In the genomic region with DNA sequence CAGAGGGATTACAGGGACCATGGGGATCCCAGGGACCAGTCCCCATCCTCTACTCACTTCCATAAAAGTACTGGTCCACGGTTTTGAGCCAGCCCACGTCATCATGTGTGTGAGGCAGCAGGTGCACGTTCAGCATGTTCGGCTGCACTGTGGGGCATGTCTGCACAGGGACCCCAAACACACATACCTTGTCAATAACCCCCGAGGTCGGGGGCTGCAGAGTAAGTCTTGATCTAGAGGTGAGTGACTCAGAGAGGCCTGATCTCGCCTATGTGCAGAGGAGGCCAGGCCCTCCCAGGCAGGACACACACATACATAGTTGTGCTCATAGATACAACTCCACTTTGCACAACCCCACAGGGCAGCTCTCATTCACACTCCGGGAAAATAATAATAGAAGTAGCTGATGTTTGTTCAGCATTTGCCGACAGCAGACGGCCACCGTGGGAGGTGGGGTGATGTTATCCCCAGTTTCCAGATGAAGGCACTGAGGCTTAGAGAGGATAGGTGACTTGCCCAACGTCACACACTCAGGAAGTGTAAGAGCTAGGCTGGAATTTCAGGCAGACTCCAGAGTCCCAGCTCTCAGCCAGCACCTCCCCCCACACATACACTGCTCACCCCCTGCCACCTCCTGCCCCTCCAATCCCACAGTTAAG, we compare ENCODE assay signal across 9 cellular contexts. TPM values are rescaled to one million over a fixed set of nuclear protein-coding genes. Genes with fewer than 3 reads are reported as not detected.
DNase-seq lines count a peak whose midpoint lies in the region; ATAC-seq, FAIRE-seq and TF ChIP-seq lines count a peak whose summit lies in the region.
"Had no signal": no experiment of that assay in that cellular context is flagged by ENCODE, and none has a peak within 500 bp of the region (broad histone marks: within the 10 kb centered on the region; RNA-seq: fewer than 3 reads in every experiment).

No MANE protein-coding gene starts in this region.

- H2AK5ac ChIP-seq in mesendoderm (ENCODE audit: low read length) = peak overlapping the region; percentile 88

- H3K27ac ChIP-seq in AG04450 (ENCODE audit: low read depth, low read length) (no peak overlapping the region), K562 (ENCODE audit: extremely low read depth, low read depth, low read length) (peak overlapping the region; percentile 62; the same call in 2 of the 3 replicates), mesendoderm (ENCODE audit: low read depth, low read length) (no peak overlapping the region)

- H3K4me3 Mint-ChIP-seq in IgD-negative memory B cell = peak overlapping the region; percentile 95 to 98 (median 96)

- 32% methylated on average over 12 of the region's 12 CpGs for WGBS in K562 (ENCODE audit: insufficient coverage, low coverage, missing lambda C conversion rate)
- no CpG with 5 or more reads among the region's 12 CpGs for WGBS in mesendoderm (ENCODE audit: extremely low coverage, insufficient coverage, low lambda C conversion rate)

- no peak overlapping the region for H4K8ac ChIP-seq in mesendoderm (ENCODE audit: low read depth, low read length)

- intact Hi-C loops in K562 (cut with micrococcal nuclease) = no loop called here

- no peaks in the 10 kb centered on the region for H3K9me1 ChIP-seq in K562 (ENCODE audit: control insufficient read depth, insufficient read depth, low read length)

- no peak overlapping the region for H2BK15ac ChIP-seq in mesendoderm (replicated peaks; ENCODE audit: low read depth)

- H3K79me2 ChIP-seq in K562 (ENCODE audit: control insufficient read depth, insufficient read depth, low read length) = peaks cover 33% of the 10 kb centered on the region
- H3K79me2 ChIP-seq in mesendoderm (ENCODE audit: control insufficient read depth, insufficient read depth, low read length) = peaks cover 8% of the 10 kb centered on the region

- TF ChIP-seq EP300 in K562 (IDR thresholded peaks at IDR 0.05; ENCODE audit: low read length) = no peak

- no peak overlapping the region for H2BK5ac ChIP-seq in mesendoderm (ENCODE audit: low read length)

- in situ Hi-C loops in K562 (cut with MboI) = no loop called here

- H4K20me1 ChIP-seq in K562 (replicated peaks; ENCODE audit: control insufficient read depth, insufficient read depth, low read length) = peaks cover 5% of the 10 kb centered on the region; the same call in 1 of the 2 replicates

- no peaks in the 10 kb centered on the region for H3K27me3 Mint-ChIP-seq in IgD-negative memory B cell

- no peak for TF ChIP-seq POLR2A in K562 (conservative IDR thresholded peaks at IDR 0.05)

- CTCF ChIA-PET in AG04450 (lab: Charles Lee) = interaction anchor here (1.1 to 1.6 kb wide), 3 partner anchors 26 to 102 kb away, joined by 3 to 5 read pairs (median 4); no protein-coding TSS in a partner anchor
- CTCF ChIA-PET in K562 (lab: Yijun Ruan, JAX; ENCODE audit: low intra/inter-chr PET ratio) = no interaction called here

- H3K4me2 ChIP-seq in K562 (ENCODE audit: insufficient read depth, low read length) (peak overlapping the region; percentile 99), mesendoderm (ENCODE audit: low read length) (peak overlapping the region; percentile 100)

- no peaks in the 10 kb centered on the region for H3K9me3 Mint-ChIP-seq in IgD-negative memory B cell

- BruUV-seq in K562 (replicated peaks; lab: Mats Ljungman, UMichigan) = no TSS peak

- H2BK120ac ChIP-seq in mesendoderm (ENCODE audit: low read depth, low read length) = no peak overlapping the region

- H3K27me3 ChIP-seq in AG04450 (ENCODE audit: control insufficient read depth, insufficient read depth, low read length) (no peaks in the 10 kb centered on the region), K562 (ENCODE audit: control insufficient read depth in 2 of 2, insufficient read depth in 2 of 2, low read length in 2 of 2) (no peaks in the 10 kb centered on the region), mesendoderm (ENCODE audit: insufficient read depth, low read length, poor library complexity) (no peaks in the 10 kb centered on the region)

- H3K36me3 ChIP-seq in K562 (ENCODE audit: control insufficient read depth, insufficient read depth, low read length) (peaks cover 33% of the 10 kb centered on the region; the same call in 2 of the 3 replicates), mesendoderm (ENCODE audit: control insufficient read depth, insufficient read depth, low read length) (peaks cover 5% of the 10 kb centered on the region)

- H3K27ac Mint-ChIP-seq in IgD-negative memory B cell = peak overlapping the region; percentile 95 to 99 (median 98)

- H2AFZ ChIP-seq in K562 (ENCODE audit: low read depth, low read length) = peak overlapping the region; percentile 95

- H4K5ac ChIP-seq in mesendoderm (ENCODE audit: low read length) = peak overlapping the region; percentile 56

- H3K36me3 Mint-ChIP-seq in IgD-negative memory B cell = no peaks in the 10 kb centered on the region

- no peak overlapping the region for H3K4ac ChIP-seq in mesendoderm (ENCODE audit: low read depth, low read length)

- peaks cover 16 to 25% (median 19%) of the 10 kb centered on the region in 3 donors for H3K4me1 Mint-ChIP-seq in IgD-negative memory B cell

- H3K56ac ChIP-seq in mesendoderm (ENCODE audit: low read length) = peak overlapping the region; percentile 98

- H3K79me1 ChIP-seq in mesendoderm (ENCODE audit: low read length) = peaks cover 17% of the 10 kb centered on the region

- TF ChIP-seq CTCF in AG04450 (IDR thresholded peaks at IDR 0.05; ENCODE audit: low read depth, low read length) (no peak), K562 (IDR thresholded peaks at IDR 0.05 in 2 of 3, conservative IDR thresholded peaks at IDR 0.05 in 1 of 3; ENCODE audit: insufficient read depth in 2 of 3, low read depth in 1 of 3, low read length in 3 of 3) (no peak)

- TF ChIP-seq RAD21 in K562 (CRISPR knock-in tag; conservative IDR thresholded peaks at IDR 0.05 in 1 of 2, IDR thresholded peaks at IDR 0.05 in 1 of 2) = no peak

- H3K9ac ChIP-seq in K562 (ENCODE audit: insufficient read depth in 1 of 2, low read depth in 2 of 2, low read length in 2 of 2) = peak overlapping the region; percentile 70 to 89
- H3K9ac ChIP-seq in mesendoderm (ENCODE audit: low read length) = peak overlapping the region; percentile 97

- H3K4me1 ChIP-seq in K562 (replicated peaks in 1 of 2; ENCODE audit: control insufficient read depth in 2 of 2, insufficient read depth in 2 of 2, low read length in 2 of 2) = peaks cover 18 to 51% of the 10 kb centered on the region in 2 experiments; a peak in 4 of 5 replicates
- peaks cover 3% of the 10 kb centered on the region for H3K4me1 ChIP-seq in mesendoderm (ENCODE audit: control insufficient read depth, low read depth, low read length)

- DNase-seq in AG04450 (ENCODE audit: low read depth, low spot score) (no peak), K562 (ENCODE audit: extremely low read depth in 1 of 4, low spot score in 3 of 4) (no peak), mesendoderm (peak; percentile 25), middle frontal gyrus (ENCODE audit: extremely low spot score, low spot score) (no peak), NCI-H510A treated with DMSO at 0.1 percent for 48 hours (lab: John Stamatoyannopoulos, UW) (no peak), HuH-7 (ENCODE audit: low spot score) (no peak)

- ATAC-seq in K562 = no peak
- no peak for ATAC-seq in HG02970 (IDR thresholded peaks at IDR 0.05; ENCODE audit: low FRiP score, unreplicated experiment)

- FAIRE-seq in K562 (lab: Jason Lieb, UNC) = no peak

- peak overlapping the region; percentile 85 for H3K4me3 ChIP-seq in AG04450 (ENCODE audit: low read depth, low read length)
- peak overlapping the region; percentile 75 for H3K4me3 ChIP-seq in K562
- peak overlapping the region; percentile 61 for H3K4me3 ChIP-seq in mesendoderm (ENCODE audit: low read length)

- POLR2A ChIA-PET in AG04450 (lab: Yijun Ruan, JAX) = interaction anchor here (1.0 to 1.3 kb wide), 4 partner anchors 16 to 126 kb away, joined by 3 to 6 read pairs (median 4); a partner anchor contains a TSS
- POLR2A ChIA-PET in K562 (lab: Yijun Ruan, JAX) = interaction anchor here (0.6 to 1.1 kb wide), 10 partner anchors 9 to 597 kb away, joined by 3 to 6 read pairs (median 4); a partner anchor contains a TSS

- H3K9me3 ChIP-seq in AG04450 (ENCODE audit: control insufficient read depth, insufficient read depth, low read length) (no peaks in the 10 kb centered on the region; the same call in 1 of the 2 replicates), K562 (replicated peaks; ENCODE audit: control insufficient read depth, insufficient read depth, low read depth, low read length) (no peaks in the 10 kb centered on the region)

- no peak overlapping the region for H3K18ac ChIP-seq in mesendoderm (ENCODE audit: low read length)

- peak overlapping the region; percentile 80 for H3K23ac ChIP-seq in mesendoderm (ENCODE audit: low read length)

RNA-seq across cellular contexts. Expression of a gene that starts 0.8 kb away (rescaled TPM):
- polyA plus RNA-seq in AG04450 (2011; rRNA removed) = 30.9 and 39.5 TPM in 2 replicates
- polyA minus RNA-seq in AG04450 (2011; rRNA and poly(A)+ RNA removed) = 13.7 and 19.8 TPM in 2 replicates
- polyA plus RNA-seq in IgD-negative memory B cell = 99.6 TPM
- total RNA-seq in K562 (2011; cell fraction: chromatin; rRNA removed; ENCODE audit: low replicate concordance) = 35.1 and 100 TPM in 2 replicates
- 56.7 and 73.5 TPM in 2 replicates for total RNA-seq in K562 (2011; cell fraction: nucleolus; rRNA removed)
- total RNA-seq in K562 (2011; cell fraction: nucleoplasm; rRNA removed) = 48.1 and 50.2 TPM in 2 replicates
- total RNA-seq in K562 (2014; rRNA removed) = 19.3 and 21.6 TPM in 2 replicates
- 5.3 and 6.6 TPM in 2 replicates for total RNA-seq in K562 (2014; rRNA removed; fragmentation: Illumina TruSeq; extraction: Trizol)
- 10.1 and 11.6 TPM in 2 replicates for total RNA-seq in K562 (2015; rRNA removed; fragmentation: Illumina TruSeq; extraction: Trizol)
- total RNA-seq in K562 (2021) = 33.8 and 34.0 TPM in 2 replicates
- polyA plus RNA-seq in K562 (2011; rRNA removed) = 8.1 and 12.5 TPM in 2 replicates
- polyA plus RNA-seq in K562 (2011; cell fraction: cytosol; rRNA removed) = 14.8 and 16.0 TPM in 2 replicates
- 28.1 and 46.7 TPM in 2 replicates for polyA plus RNA-seq in K562 (2011; cell fraction: nucleus; rRNA removed)
- 27.2 and 62.0 TPM in 2 replicates for polyA plus RNA-seq in K562 (2012)
- 11.4 and 18.0 TPM in 2 replicates for polyA plus RNA-seq in K562 (2014; fragmentation: Illumina TruSeq; extraction: Trizol)
- polyA plus RNA-seq in K562 (2014; fragmentation: Nextera tagmentation; extraction: Ambion mirVana) = under 1 TPM; 0.59 to 0.63 TPM
- 14.2 and 14.7 TPM in 2 replicates for polyA plus RNA-seq in K562 (2014; rRNA removed)
- 5.9 and 7.1 TPM in 2 replicates for polyA minus RNA-seq in K562 (2011; rRNA and poly(A)+ RNA removed)
- 16.4 and 27.7 TPM in 2 replicates for polyA minus RNA-seq in K562 (2011; cell fraction: cytosol; rRNA and poly(A)+ RNA removed)
- polyA minus RNA-seq in K562 (2011; cell fraction: nucleus; rRNA and poly(A)+ RNA removed) = 15.1 and 18.4 TPM in 2 replicates
- 30.9 TPM for polyA plus RNA-seq in mesendoderm (2013, experiment 1 of 2)
- 29.6 TPM for polyA plus RNA-seq in mesendoderm (2013, experiment 2 of 2)

RNA-seq across cellular contexts. Expression of a gene that starts 0.8 kb away (rescaled TPM):
- polyA plus RNA-seq in AG04450 (2011; rRNA removed) (5.3 and 6.5 TPM in 2 replicates), IgD-negative memory B cell (18.4 TPM), K562 (2011; rRNA removed) (4.2 and 4.7 TPM in 2 replicates), K562 (2014; fragmentation: Illumina TruSeq; extraction: Trizol) (3.9 and 9.8 TPM in 2 replicates), K562 (2014; fragmentation: Nextera tagmentation; extraction: Ambion mirVana) (1 to 10 TPM in 1 of 2 experiments, under 1 TPM in 1; 0.52 to 2.9 TPM), K562 (2014; rRNA removed) (13.9 and 17.5 TPM in 2 replicates)
- 5.8 and 7.0 TPM in 2 replicates for polyA minus RNA-seq in AG04450 (2011; rRNA and poly(A)+ RNA removed)
- total RNA-seq in K562 (2011; cell fraction: chromatin; rRNA removed; ENCODE audit: low replicate concordance) = 11.3 and 29.1 TPM in 2 replicates
- total RNA-seq in K562 (2011; cell fraction: nucleolus; rRNA removed) = 26.8 and 27.0 TPM in 2 replicates
- total RNA-seq in K562 (2011; cell fraction: nucleoplasm; rRNA removed) = 13.4 and 19.2 TPM in 2 replicates
- total RNA-seq in K562 (2014; rRNA removed) (19.7 and 21.3 TPM in 2 replicates), K562 (2014; rRNA removed; fragmentation: Illumina TruSeq; extraction: Trizol) (3.1 and 4.0 TPM in 2 replicates), K562 (2015; rRNA removed; fragmentation: Illumina TruSeq; extraction: Trizol) (9.3 and 9.5 TPM in 2 replicates), K562 (2021) (16.7 and 17.7 TPM in 2 replicates)
- polyA plus RNA-seq in K562 (2011; cell fraction: cytosol; rRNA removed) = 7.6 and 13.2 TPM in 2 replicates
- 9.2 and 15.7 TPM in 2 replicates for polyA plus RNA-seq in K562 (2011; cell fraction: nucleus; rRNA removed)
- polyA plus RNA-seq in K562 (2012) = 11.6 and 12.0 TPM in 2 replicates
- 3.3 and 3.6 TPM in 2 replicates for polyA minus RNA-seq in K562 (2011; rRNA and poly(A)+ RNA removed)
- 3.4 and 9.1 TPM in 2 replicates for polyA minus RNA-seq in K562 (2011; cell fraction: cytosol; rRNA and poly(A)+ RNA removed)
- 9.2 and 11.2 TPM in 2 replicates for polyA minus RNA-seq in K562 (2011; cell fraction: nucleus; rRNA and poly(A)+ RNA removed)
- polyA plus RNA-seq in mesendoderm (2013, experiment 1 of 2) = 6.8 TPM
- polyA plus RNA-seq in mesendoderm (2013, experiment 2 of 2) = 6.5 TPM

RNA-seq across cellular contexts. Expression of a gene that starts 15.9 kb away (rescaled TPM):
- polyA plus RNA-seq in AG04450 (2011; rRNA removed) (53.4 and 59.1 TPM in 2 replicates), IgD-negative memory B cell (111 TPM), K562 (2011; rRNA removed) (81.0 and 120 TPM in 2 replicates), K562 (2014; fragmentation: Illumina TruSeq; extraction: Trizol) (79.9 and 80.2 TPM in 2 replicates), K562 (2014; fragmentation: Nextera tagmentation; extraction: Ambion mirVana) (10 to 100 TPM; 47.1 to 54.1 TPM), K562 (2014; rRNA removed) (102 and 110 TPM in 2 replicates)
- polyA minus RNA-seq in AG04450 (2011; rRNA and poly(A)+ RNA removed) = 49.0 and 49.4 TPM in 2 replicates
- 194 and 333 TPM in 2 replicates for total RNA-seq in K562 (2011; cell fraction: chromatin; rRNA removed; ENCODE audit: low replicate concordance)
- 225 and 240 TPM in 2 replicates for total RNA-seq in K562 (2011; cell fraction: nucleolus; rRNA removed)
- 169 and 186 TPM in 2 replicates for total RNA-seq in K562 (2011; cell fraction: nucleoplasm; rRNA removed)
- total RNA-seq in K562 (2014; rRNA removed) (90.2 and 99.2 TPM in 2 replicates), K562 (2014; rRNA removed; fragmentation: Illumina TruSeq; extraction: Trizol) (55.7 and 56.5 TPM in 2 replicates), K562 (2015; rRNA removed; fragmentation: Illumina TruSeq; extraction: Trizol) (61.0 and 62.6 TPM in 2 replicates), K562 (2021) (94.8 and 98.8 TPM in 2 replicates)
- polyA plus RNA-seq in K562 (2011; cell fraction: cytosol; rRNA removed) = 115 and 125 TPM in 2 replicates
- 302 and 412 TPM in 2 replicates for polyA plus RNA-seq in K562 (2011; cell fraction: nucleus; rRNA removed)
- 88.5 and 115 TPM in 2 replicates for polyA plus RNA-seq in K562 (2012)
- 69.4 and 78.7 TPM in 2 replicates for polyA minus RNA-seq in K562 (2011; rRNA and poly(A)+ RNA removed)
- polyA minus RNA-seq in K562 (2011; cell fraction: cytosol; rRNA and poly(A)+ RNA removed) = 37.6 and 59.2 TPM in 2 replicates
- polyA minus RNA-seq in K562 (2011; cell fraction: nucleus; rRNA and poly(A)+ RNA removed) = 49.7 and 82.8 TPM in 2 replicates
- polyA plus RNA-seq in mesendoderm (2013, experiment 1 of 2) = 55.1 TPM
- polyA plus RNA-seq in mesendoderm (2013, experiment 2 of 2) = 50.3 TPM

RNA-seq across cellular contexts. Expression of a gene that starts 22.0 kb away (rescaled TPM):
- polyA plus RNA-seq in AG04450 (2011; rRNA removed) (not detected in 2 replicates), IgD-negative memory B cell (not detected), K562 (2011; rRNA removed) (not detected in 2 replicates), K562 (2014; fragmentation: Illumina TruSeq; extraction: Trizol) (not detected in 2 replicates), K562 (2014; fragmentation: Nextera tagmentation; extraction: Ambion mirVana) (not detected), K562 (2014; rRNA removed) (not detected in 2 replicates)
- not detected in 2 replicates for polyA minus RNA-seq in AG04450 (2011; rRNA and poly(A)+ RNA removed)
- total RNA-seq in K562 (2011; cell fraction: chromatin; rRNA removed; ENCODE audit: low replicate concordance) = not detected in 2 replicates
- total RNA-seq in K562 (2011; cell fraction: nucleolus; rRNA removed) = not detected in 2 replicates
- total RNA-seq in K562 (2011; cell fraction: nucleoplasm; rRNA removed) = not detected in 2 replicates
- total RNA-seq in K562 (2014; rRNA removed) (not detected in 2 replicates), K562 (2014; rRNA removed; fragmentation: Illumina TruSeq; extraction: Trizol) (not detected in 2 replicates), K562 (2015; rRNA removed; fragmentation: Illumina TruSeq; extraction: Trizol) (not detected in 2 replicates), K562 (2021) (not detected in 2 replicates)
- polyA plus RNA-seq in K562 (2011; cell fraction: cytosol; rRNA removed) = not detected in 2 replicates
- polyA plus RNA-seq in K562 (2011; cell fraction: nucleus; rRNA removed) = not detected in 2 replicates
- 0.91 TPM in 1 of 2 replicates, not detected in the other for polyA plus RNA-seq in K562 (2012)
- not detected in 2 replicates for polyA minus RNA-seq in K562 (2011; rRNA and poly(A)+ RNA removed)
- polyA minus RNA-seq in K562 (2011; cell fraction: cytosol; rRNA and poly(A)+ RNA removed) = not detected in 2 replicates
- not detected in 2 replicates for polyA minus RNA-seq in K562 (2011; cell fraction: nucleus; rRNA and poly(A)+ RNA removed)
- not detected for polyA plus RNA-seq in mesendoderm (2013, experiment 1 of 2)
- not detected for polyA plus RNA-seq in mesendoderm (2013, experiment 2 of 2)
- total RNA-seq: myocyte had no signal

RNA-seq across cellular contexts. Expression of a gene that starts 30.7 kb away (rescaled TPM):
- polyA plus RNA-seq in AG04450 (2011; rRNA removed) (4.8 and 7.2 TPM in 2 replicates), IgD-negative memory B cell (5.1 TPM), K562 (2011; rRNA removed) (9.4 and 12.4 TPM in 2 replicates), K562 (2014; fragmentation: Illumina TruSeq; extraction: Trizol) (3.6 and 9.1 TPM in 2 replicates), K562 (2014; fragmentation: Nextera tagmentation; extraction: Ambion mirVana) (1 to 10 TPM in 1 of 2 experiments, under 1 TPM in 1; 0.23 to 1.3 TPM), K562 (2014; rRNA removed) (19.0 and 21.7 TPM in 2 replicates)
- polyA minus RNA-seq in AG04450 (2011; rRNA and poly(A)+ RNA removed) = 3.0 and 5.3 TPM in 2 replicates
- 11.4 and 40.7 TPM in 2 replicates for total RNA-seq in K562 (2011; cell fraction: chromatin; rRNA removed; ENCODE audit: low replicate concordance)
- total RNA-seq in K562 (2011; cell fraction: nucleolus; rRNA removed) = 34.7 and 36.7 TPM in 2 replicates
- total RNA-seq in K562 (2011; cell fraction: nucleoplasm; rRNA removed) = 15.4 and 18.0 TPM in 2 replicates
- total RNA-seq in K562 (2014; rRNA removed) (15.9 and 18.0 TPM in 2 replicates), K562 (2014; rRNA removed; fragmentation: Illumina TruSeq; extraction: Trizol) (2.0 TPM in 2 replicates), K562 (2015; rRNA removed; fragmentation: Illumina TruSeq; extraction: Trizol) (6.0 and 6.2 TPM in 2 replicates), K562 (2021) (16.8 and 17.3 TPM in 2 replicates)
- polyA plus RNA-seq in K562 (2011; cell fraction: cytosol; rRNA removed) = 21.1 and 44.6 TPM in 2 replicates
- 48.4 and 77.6 TPM in 2 replicates for polyA plus RNA-seq in K562 (2011; cell fraction: nucleus; rRNA removed)
- 9.1 and 13.6 TPM in 2 replicates for polyA plus RNA-seq in K562 (2012)
- 2.8 and 3.4 TPM in 2 replicates for polyA minus RNA-seq in K562 (2011; rRNA and poly(A)+ RNA removed)
- 7.5 and 10.9 TPM in 2 replicates for polyA minus RNA-seq in K562 (2011; cell fraction: cytosol; rRNA and poly(A)+ RNA removed)
- 10.2 and 10.4 TPM in 2 replicates for polyA minus RNA-seq in K562 (2011; cell fraction: nucleus; rRNA and poly(A)+ RNA removed)
- 5.2 TPM for polyA plus RNA-seq in mesendoderm (2013, experiment 1 of 2)
- 5.0 TPM for polyA plus RNA-seq in mesendoderm (2013, experiment 2 of 2)
